ENCODE assay signal across 8 cellular contexts in genomic region chr16:67661101-67661661, GRCh38. TPM values are rescaled to one million over a fixed set of nuclear protein-coding genes. Genes with fewer than 3 reads are reported as not detected.
DNase-seq lines count a peak whose midpoint lies in the region; ATAC-seq and TF ChIP-seq lines count a peak whose summit lies in the region.

No MANE protein-coding gene starts in this region.

- no peaks in the 10 kb centered on the region for H3K9me3 Mint-ChIP-seq in activated T-helper 1 cell treated with anti-CD3 and anti-CD28 coated beads, Interleukin-12 subunit alpha, Interleukin-12 subunit beta, Interleukin-2, Interleukin-4 antibody, amounts not matched to agents 30 ng/mL and 10 ng/mL and 1 ng/mL, durations not matched to agents 14 hours and 24 hours and 36 hours

- ATAC-seq in HG03354 (IDR thresholded peaks at IDR 0.05; ENCODE audit: poor library complexity, severe bottlenecking, unreplicated experiment) (peak; percentile 1), left ventricle myocardium superior (no peak), HG03432 (IDR thresholded peaks at IDR 0.05; ENCODE audit: unreplicated experiment) (no peak), HG03460 (IDR thresholded peaks at IDR 0.05; ENCODE audit: unreplicated experiment) (no peak)

- H3K4me3 Mint-ChIP-seq in activated T-helper 1 cell treated with anti-CD3 and anti-CD28 coated beads, Interleukin-12 subunit alpha, Interleukin-12 subunit beta, Interleukin-2, Interleukin-4 antibody, amounts not matched to agents 30 ng/mL and 10 ng/mL and 1 ng/mL, durations not matched to agents 14 hours and 24 hours and 36 hours, result peak overlapping the region; percentile 90

- H3K36me3 Mint-ChIP-seq in activated T-helper 1 cell treated with anti-CD3 and anti-CD28 coated beads, Interleukin-12 subunit alpha, Interleukin-12 subunit beta, Interleukin-2, Interleukin-4 antibody, amounts not matched to agents 30 ng/mL and 10 ng/mL and 1 ng/mL, durations not matched to agents 14 hours and 24 hours and 36 hours (ENCODE audit: low read depth), result no peaks in the 10 kb centered on the region

- peaks cover 19% of the 10 kb centered on the region for H3K4me1 ChIP-seq in rectal smooth muscle tissue (ENCODE audit: control insufficient read depth, insufficient read depth, low read length)

- peak overlapping the region; percentile 98 for H3K4me3 ChIP-seq in rectal smooth muscle tissue (ENCODE audit: low read length)

- peaks cover 4% of the 10 kb centered on the region for H3K36me3 ChIP-seq in rectal smooth muscle tissue (ENCODE audit: control insufficient read depth, insufficient read depth, low read length)

- DNase-seq in DMS 273 (lab: John Stamatoyannopoulos, UW; ENCODE audit: unreplicated experiment) (peak; percentile 76), left ventricle myocardium superior (peak; percentile 47), HEK293T (ENCODE audit: extremely low spot score) (no peak)
- no peak for DNase-seq in activated T-helper 1 cell treated with anti-CD3 and anti-CD28 coated beads, Interleukin-12 subunit alpha, Interleukin-12 subunit beta, Interleukin-2, Interleukin-4 antibody, amounts not matched to agents 30 ng/mL and 10 ng/mL and 1 ng/mL, durations not matched to agents 14 hours and 24 hours and 36 hours (ENCODE audit: low spot score)

- peak overlapping the region; percentile 86 for H3K27ac Mint-ChIP-seq in activated T-helper 1 cell treated with anti-CD3 and anti-CD28 coated beads, Interleukin-12 subunit alpha, Interleukin-12 subunit beta, Interleukin-2, Interleukin-4 antibody, amounts not matched to agents 30 ng/mL and 10 ng/mL and 1 ng/mL, durations not matched to agents 14 hours and 24 hours and 36 hours

- peak overlapping the region; percentile 5 for H3K9ac ChIP-seq in rectal smooth muscle tissue (ENCODE audit: low read length)

- peaks cover 20% of the 10 kb centered on the region for H3K4me1 Mint-ChIP-seq in activated T-helper 1 cell treated with anti-CD3 and anti-CD28 coated beads, Interleukin-12 subunit alpha, Interleukin-12 subunit beta, Interleukin-2, Interleukin-4 antibody, amounts not matched to agents 30 ng/mL and 10 ng/mL and 1 ng/mL, durations not matched to agents 14 hours and 24 hours and 36 hours (ENCODE audit: low read depth)

- intact Hi-C loops in activated T-helper 1 cell treated with anti-CD3 and anti-CD28 coated beads, Interleukin-12 subunit alpha, Interleukin-12 subunit beta, Interleukin-2, Interleukin-4 antibody, amounts not matched to agents 30 ng/mL and 10 ng/mL and 1 ng/mL, durations not matched to agents 14 hours and 24 hours and 36 hours (cut with micrococcal nuclease), result loop anchor here (2.0 to 5.0 kb wide), 4 partner anchors 114 to 434 kb away; partner anchors contain the start of genes THAP11 and TMEM208
- intact Hi-C loops in left ventricle myocardium superior (cut with micrococcal nuclease), result no loop called here

- POLR2A ChIA-PET in HEK293T (lab: Yijun Ruan, JAX), result interaction anchor here (1.0 to 2.3 kb wide), 4 partner anchors 61 to 225 kb away, joined by 3 to 19 read pairs (median 4); partner anchors contain the start of gene CTCF

- no peaks in the 10 kb centered on the region for H3K27me3 ChIP-seq in rectal smooth muscle tissue (ENCODE audit: control insufficient read depth, insufficient read depth, low read length)

- peak overlapping the region; percentile 58 for H3K27ac ChIP-seq in rectal smooth muscle tissue (ENCODE audit: low read depth, low read length)

- H3K27me3 Mint-ChIP-seq in activated T-helper 1 cell treated with anti-CD3 and anti-CD28 coated beads, Interleukin-12 subunit alpha, Interleukin-12 subunit beta, Interleukin-2, Interleukin-4 antibody, amounts not matched to agents 30 ng/mL and 10 ng/mL and 1 ng/mL, durations not matched to agents 14 hours and 24 hours and 36 hours (ENCODE audit: insufficient read depth), result no peaks in the 10 kb centered on the region

- CTCF ChIA-PET in HEK293T (lab: Yijun Ruan, JAX), result interaction anchor here (1.5 to 2.5 kb wide), 2 partner anchors 114 to 140 kb away, joined by 6 to 13 read pairs; no protein-coding TSS in a partner anchor

TF ChIP-seq in HEK293T, 16 proteins besides CTCF, POLR2A, EP300 and RAD21:
- TF ChIP-seq SP1 (IDR thresholded peaks at IDR 0.05) (no peak), FOXM1 (IDR thresholded peaks at IDR 0.05; ENCODE audit: borderline replicate concordance) (no peak), TARDBP (IDR thresholded peaks at IDR 0.05) (no peak), ELF4 (IDR thresholded peaks at IDR 0.05) (no peak), ZNF384 (IDR thresholded peaks at IDR 0.05) (no peak), PKNOX1 (IDR thresholded peaks at IDR 0.05) (no peak), NFRKB (IDR thresholded peaks at IDR 0.05) (no peak), BHLHE40 (IDR thresholded peaks at IDR 0.05; ENCODE audit: borderline replicate concordance) (no peak), LEF1 (IDR thresholded peaks at IDR 0.05; ENCODE audit: borderline replicate concordance) (no peak), L3MBTL2 (conservative IDR thresholded peaks at IDR 0.05) (no peak), FOXK2 (IDR thresholded peaks at IDR 0.05) (no peak), CTBP1 (IDR thresholded peaks at IDR 0.05; ENCODE audit: borderline replicate concordance) (no peak)

RNA-seq across cellular contexts. Expression of gene PARD6A, which starts 0.4 kb away (rescaled TPM):
- total RNA-seq in activated T-helper 1 cell treated with anti-CD3 and anti-CD28 coated beads, Interleukin-12 subunit alpha, Interleukin-12 subunit beta, Interleukin-2, Interleukin-4 antibody, amounts not matched to agents 30 ng/mL and 10 ng/mL and 1 ng/mL, durations not matched to agents 14 hours and 24 hours and 36 hours, result 13.4 and 16.1 TPM in 2 replicates
- 3.7 TPM for total RNA-seq in left ventricle myocardium superior

RNA-seq across cellular contexts. Expression of gene ACD, which starts 1.1 kb away (rescaled TPM):
- 56.7 and 59.1 TPM in 2 replicates for total RNA-seq in activated T-helper 1 cell treated with anti-CD3 and anti-CD28 coated beads, Interleukin-12 subunit alpha, Interleukin-12 subunit beta, Interleukin-2, Interleukin-4 antibody, amounts not matched to agents 30 ng/mL and 10 ng/mL and 1 ng/mL, durations not matched to agents 14 hours and 24 hours and 36 hours
- total RNA-seq in left ventricle myocardium superior, result 7.8 TPM

RNA-seq across cellular contexts. Expression of gene ENKD1, which starts 5.4 kb away (rescaled TPM):
- 11.0 and 11.8 TPM in 2 replicates for total RNA-seq in activated T-helper 1 cell treated with anti-CD3 and anti-CD28 coated beads, Interleukin-12 subunit alpha, Interleukin-12 subunit beta, Interleukin-2, Interleukin-4 antibody, amounts not matched to agents 30 ng/mL and 10 ng/mL and 1 ng/mL, durations not matched to agents 14 hours and 24 hours and 36 hours
- 9.8 TPM for total RNA-seq in left ventricle myocardium superior

RNA-seq across cellular contexts. Expression of gene C16orf86, which starts 5.4 kb away (rescaled TPM):
- total RNA-seq in activated T-helper 1 cell treated with anti-CD3 and anti-CD28 coated beads, Interleukin-12 subunit alpha, Interleukin-12 subunit beta, Interleukin-2, Interleukin-4 antibody, amounts not matched to agents 30 ng/mL and 10 ng/mL and 1 ng/mL, durations not matched to agents 14 hours and 24 hours and 36 hours, result 0.86 and 1.4 TPM in 2 replicates
- 2.2 TPM for total RNA-seq in left ventricle myocardium superior

RNA-seq across cellular contexts. Expression of gene CARMIL2, which starts 16.2 kb away (rescaled TPM):
- 228 and 238 TPM in 2 replicates for total RNA-seq in activated T-helper 1 cell treated with anti-CD3 and anti-CD28 coated beads, Interleukin-12 subunit alpha, Interleukin-12 subunit beta, Interleukin-2, Interleukin-4 antibody, amounts not matched to agents 30 ng/mL and 10 ng/mL and 1 ng/mL, durations not matched to agents 14 hours and 24 hours and 36 hours
- total RNA-seq in left ventricle myocardium superior, result 0.94 TPM

Comparison
In these comparisons a context has a peak if more than half of its experiments do, and no peak if none do; other contexts are left out.
1. DNase-seq: peak in DMS 273 (single experiment) and left ventricle myocardium superior (single experiment); none in activated T-helper 1 cell treated with anti-CD3 and anti-CD28 coated beads, Interleukin-12 subunit alpha, Interleukin-12 subunit beta, Interleukin-2, Interleukin-4 antibody, amounts not matched to agents 30 ng/mL and 10 ng/mL and 1 ng/mL, durations not matched to agents 14 hours and 24 hours and 36 hours (single experiment) and HEK293T (single experiment).